In genomic region chr17:5913641-5914040, GRCh38 we compare ENCODE assay signal across 23 cellular contexts.
"Had no signal": no experiment of that assay in that cellular context is flagged by ENCODE, and none has a peak within 500 bp of the region (broad histone marks: within the 10 kb centered on the region; RNA-seq: fewer than 3 reads in every experiment).

No MANE protein-coding gene starts in this region.

- H3K4me3 Mint-ChIP-seq: immature natural killer cell; memory B cell; natural killer cell; stimulated activated naive B cell treated with anti-CD40 and anti-IgM and Interleukin-4, amounts not matched to agents 10 μg/mL and 1 μg/mL and 100 μg/mL, for 72 hours; stimulated activated naive CD8-positive, alpha-beta T cell treated with anti-CD3 and anti-CD28 coated beads, Interleukin-15, Interleukin-2, amounts not matched to agents 100 ng/mL and 50 ng/mL, for 24 hours had no signal

- FAIRE-seq: colon, endometrium, frontal cortex had no signal

- H3K9me3 Mint-ChIP-seq: immature natural killer cell; natural killer cell; stimulated activated naive CD8-positive, alpha-beta T cell treated with anti-CD3 and anti-CD28 coated beads, Interleukin-15, Interleukin-2, amounts not matched to agents 100 ng/mL and 50 ng/mL, for 24 hours had no signal

- H3K27ac Mint-ChIP-seq: immature natural killer cell; memory B cell; natural killer cell; stimulated activated naive B cell treated with anti-CD40 and anti-IgM and Interleukin-4, amounts not matched to agents 10 μg/mL and 1 μg/mL and 100 μg/mL, for 72 hours; stimulated activated naive CD8-positive, alpha-beta T cell treated with anti-CD3 and anti-CD28 coated beads, Interleukin-15, Interleukin-2, amounts not matched to agents 100 ng/mL and 50 ng/mL, for 24 hours had no signal

- H3K4me1 Mint-ChIP-seq: immature natural killer cell; memory B cell; natural killer cell; stimulated activated naive B cell treated with anti-CD40 and anti-IgM and Interleukin-4, amounts not matched to agents 10 μg/mL and 1 μg/mL and 100 μg/mL, for 72 hours had no signal

- ATAC-seq: left ventricle myocardium superior; lower lobe of right lung; natural killer cell; psoas muscle; right cardiac atrium; stimulated activated naive B cell treated with anti-CD40 and anti-IgM and Interleukin-4, amounts not matched to agents 10 μg/mL and 1 μg/mL and 100 μg/mL, for 72 hours had no signal

- H3K9me3 ChIP-seq: esophagus squamous epithelium, lower lobe of right lung, ovary, psoas muscle, spleen, suprapubic skin, thyroid gland had no signal

- H3K4me3 ChIP-seq: esophagus squamous epithelium, lower lobe of right lung, ovary, psoas muscle, skin epidermis, spleen, suprapubic skin, thyroid gland had no signal

- H3K27ac ChIP-seq: esophagus squamous epithelium, lower lobe of right lung, ovary, psoas muscle, skin epidermis, spleen, suprapubic skin, thyroid gland had no signal

- H3K27me3 ChIP-seq: esophagus squamous epithelium, ovary, suprapubic skin, thyroid gland had no signal

- H3K36me3 ChIP-seq: esophagus squamous epithelium, lower lobe of right lung, ovary, spleen, suprapubic skin, thyroid gland had no signal

- H3K4me1 ChIP-seq: esophagus squamous epithelium, lower lobe of right lung, psoas muscle, spleen, suprapubic skin, thyroid gland had no signal

- DNase-seq: cerebellar nuclear complex; effector memory CD4-positive, alpha-beta T cell; erythroblast; esophagus squamous epithelium; immature natural killer cell; kidney glomerular epithelial cell; left ventricle myocardium superior; lower lobe of right lung; natural killer cell; ovary; psoas muscle; right cardiac atrium; stimulated activated naive B cell treated with anti-CD40 and anti-IgM and Interleukin-4, amounts not matched to agents 10 μg/mL and 1 μg/mL and 100 μg/mL, for 72 hours; thyroid gland; trophoblast cell had no signal

- H3K36me3 Mint-ChIP-seq: immature natural killer cell; natural killer cell; stimulated activated naive B cell treated with anti-CD40 and anti-IgM and Interleukin-4, amounts not matched to agents 10 μg/mL and 1 μg/mL and 100 μg/mL, for 72 hours had no signal
